In genomic region chr20:24764825-24765224, GRCh38 we compare ENCODE assay signal across 16 cellular contexts.
DNase-seq lines count a peak whose midpoint lies in the region; ATAC-seq, FAIRE-seq and TF ChIP-seq lines count a peak whose summit lies in the region.
"Had no signal": no experiment of that assay in that cellular context is flagged by ENCODE, and none has a peak within 500 bp of the region (broad histone marks: within the 10 kb centered on the region; RNA-seq: fewer than 3 reads in every experiment).

No MANE protein-coding gene starts in this region.

- H3K9me3 Mint-ChIP-seq in astrocyte (ENCODE audit: unreplicated experiment): peaks cover 12% of the 10 kb centered on the region

- H3K27me3 ChIP-seq in BLaER1 (no peaks in the 10 kb centered on the region), astrocyte (ENCODE audit: insufficient read depth, low read length) (no peaks in the 10 kb centered on the region), spleen (replicated peaks in 1 of 7) (peaks cover 0 to 26% (median 0%) of the 10 kb centered on the region in 7 donors)
- H3K27me3 ChIP-seq: SJCRH30 had no signal

- H2AFZ ChIP-seq in astrocyte (ENCODE audit: low read depth, low read length): no peak overlapping the region

- H3K27ac ChIP-seq in BLaER1 (peak overlapping the region; percentile 84), astrocyte (ENCODE audit: low read depth, low read length) (no peak overlapping the region), spleen (no peak overlapping the region)
- H3K27ac ChIP-seq: A549, RWPE1, SJCRH30 had no signal

- H3K4me3 ChIP-seq in BLaER1 (no peak overlapping the region), astrocyte (ENCODE audit: insufficient read depth, low read depth, low read length) (no peak overlapping the region), spleen (no peak overlapping the region)
- H3K4me3 ChIP-seq: A549, HAP-1, SJCRH30 had no signal

- peaks cover 78% of the 10 kb centered on the region for H3K4me1 ChIP-seq in BLaER1
- H3K4me1 ChIP-seq in astrocyte (ENCODE audit: insufficient read depth, low read length): peaks cover 10% of the 10 kb centered on the region
- H3K4me1 ChIP-seq in spleen: peaks cover 0 to 6% (median 0%) of the 10 kb centered on the region in 6 donors
- H3K4me1 ChIP-seq: A549, HAP-1 had no signal

- no peak for TF ChIP-seq POLR2A in spleen (IDR thresholded peaks at IDR 0.05)

- H3K9me3 ChIP-seq in BLaER1 (peaks cover 9% of the 10 kb centered on the region), astrocyte (ENCODE audit: insufficient read depth, low read depth, low read length) (no peaks in the 10 kb centered on the region), spleen (peaks cover 0 to 10% (median 2%) of the 10 kb centered on the region in 8 donors)
- H3K9me3 ChIP-seq: HAP-1, SJCRH30 had no signal

- peak overlapping the region; percentile 83 for H3K4me2 ChIP-seq in BLaER1
- H3K4me2 ChIP-seq in astrocyte (ENCODE audit: low read length): no peak overlapping the region
- H3K4me2 ChIP-seq: A549 had no signal

- no peak for TF ChIP-seq CTCF in astrocyte (IDR thresholded peaks at IDR 0.05; ENCODE audit: insufficient read depth, low read depth, low read length)
- TF ChIP-seq CTCF in spleen (IDR thresholded peaks at IDR 0.05 in 8 of 11, conservative IDR thresholded peaks at IDR 0.05 in 3 of 11): no peak

- no peak for ATAC-seq in GM19397 (IDR thresholded peaks at IDR 0.05; ENCODE audit: unreplicated experiment)
- ATAC-seq in GM19035 (IDR thresholded peaks at IDR 0.05; ENCODE audit: unreplicated experiment): no peak
- ATAC-seq: A549 had no signal

- no peak overlapping the region for H3K9ac ChIP-seq in BLaER1
- no peak overlapping the region for H3K9ac ChIP-seq in astrocyte (ENCODE audit: low read length)

- H3K36me3 ChIP-seq in BLaER1 (no peaks in the 10 kb centered on the region), astrocyte (ENCODE audit: insufficient read depth, low read length) (no peaks in the 10 kb centered on the region), spleen (no peaks in the 10 kb centered on the region)
- H3K36me3 ChIP-seq: HAP-1, SJCRH30 had no signal

- H4K20me1 ChIP-seq in BLaER1 (no peaks in the 10 kb centered on the region), astrocyte (ENCODE audit: insufficient read depth, low read length) (no peaks in the 10 kb centered on the region)

- FAIRE-seq in astrocyte (lab: Jason Lieb, UNC): no peak
- FAIRE-seq: A549, GM12892 had no signal

- 80 to 94% (median 87%) methylated on average over 9 of the region's 9 CpGs for WGBS in spleen, 5 donors

- peaks cover 17% of the 10 kb centered on the region for H3K4me1 Mint-ChIP-seq in astrocyte (ENCODE audit: low read depth, unreplicated experiment)

- H3K4me3 Mint-ChIP-seq in astrocyte (ENCODE audit: unreplicated experiment): no peak overlapping the region

- H3K27me3 Mint-ChIP-seq in astrocyte (ENCODE audit: low read depth, unreplicated experiment): peaks cover 14% of the 10 kb centered on the region

- no peaks in the 10 kb centered on the region for H3K36me3 Mint-ChIP-seq in astrocyte (ENCODE audit: low read depth, unreplicated experiment)

- peak overlapping the region; percentile 18 for H3K27ac Mint-ChIP-seq in astrocyte (ENCODE audit: unreplicated experiment)

- no peak for DNase-seq in astrocyte (ENCODE audit: low read depth)
- DNase-seq in mesenteric fat pad (ENCODE audit: low spot score): peak; percentile 69
- peak; percentile 61 for DNase-seq in spleen
- DNase-seq in NCI-H748 (lab: John Stamatoyannopoulos, UW; ENCODE audit: unreplicated experiment): no peak
- DNase-seq: COR-L47, DMS153, NCI-H187, NCI-H69 had no signal

- no peaks in the 10 kb centered on the region for H3K79me2 ChIP-seq in astrocyte (ENCODE audit: insufficient read depth, low read length)

- intact Hi-C loops in spleen (cut with DNase I; ENCODE audit: low total_unique reads): no loop called here

Comparison
In these comparisons a context has a peak if more than half of its experiments do, and no peak if none do; other contexts are left out.
1. DNase-seq: peak in mesenteric fat pad (single experiment) and spleen (single experiment); none in astrocyte (single experiment) and NCI-H748 (single experiment).